Comparison of ENCODE assay signal across 2 cellular contexts in genomic region chr5:127739807-127740384, GRCh38.
TF ChIP-seq lines count a peak whose summit lies in the region.

No MANE protein-coding gene starts in this region.

TF ChIP-seq in GM23338, 12 proteins besides CTCF, POLR2A, EP300 and RAD21:
- TF ChIP-seq REST (IDR thresholded peaks at IDR 0.05; ENCODE audit: unreplicated experiment) (no peak), ZNF114 (CRISPR knock-in tag; IDR thresholded peaks at IDR 0.05) (no peak), ZNF331 (CRISPR knock-in tag; IDR thresholded peaks at IDR 0.05; ENCODE audit: low read depth) (no peak), EZH2phosphoT487 (IDR thresholded peaks at IDR 0.05; ENCODE audit: unreplicated experiment) (no peak), CREB1 (CRISPR knock-in tag; IDR thresholded peaks at IDR 0.05; ENCODE audit: low read depth) (no peak), NANOG (IDR thresholded peaks at IDR 0.05; ENCODE audit: borderline replicate concordance) (no peak), ETS1 (IDR thresholded peaks at IDR 0.05) (no peak), STAT1 (IDR thresholded peaks at IDR 0.05; ENCODE audit: unreplicated experiment) (no peak), JUNB (IDR thresholded peaks at IDR 0.05; ENCODE audit: unreplicated experiment) (no peak), ZNF462 (CRISPR knock-in tag; IDR thresholded peaks at IDR 0.05) (no peak), POLR2AphosphoS5 (IDR thresholded peaks at IDR 0.05; ENCODE audit: low read depth) (no peak), EZH2 (IDR thresholded peaks at IDR 0.05; ENCODE audit: low read depth, unreplicated experiment) (no peak)
TF ChIP-seq in GM23338: peak in this region for 0.

TF ChIP-seq in H1, 55 proteins besides CTCF, POLR2A, EP300 and RAD21:
- TF ChIP-seq YY1 (IDR thresholded peaks at IDR 0.05; ENCODE audit: low read depth, low read length) = peak; percentile 77
- peak; percentile 54; the same call in 1 of the 2 replicates for TF ChIP-seq KDM1A (IDR thresholded peaks at IDR 0.05; ENCODE audit: borderline replicate concordance, low read length)
- TF ChIP-seq TAF1 (IDR thresholded peaks at IDR 0.05; ENCODE audit: low read depth, low read length) = 0 out of 2 replicates have a peak, but pooled peaks have one; percentile 25
- TF ChIP-seq PHF8 (conservative IDR thresholded peaks at IDR 0.05; ENCODE audit: low read depth, low read length) = 0 out of 2 replicates have a peak, but pooled peaks have one; percentile 18
- no peak for TF ChIP-seq EGR1 (IDR thresholded peaks at IDR 0.05; ENCODE audit: borderline replicate concordance, low read depth, low read length)
- no peak for TF ChIP-seq SRF (IDR thresholded peaks at IDR 0.05; ENCODE audit: low read depth, low read length)
